23 cellular contexts compared by ENCODE assay signal in the genomic region with DNA sequence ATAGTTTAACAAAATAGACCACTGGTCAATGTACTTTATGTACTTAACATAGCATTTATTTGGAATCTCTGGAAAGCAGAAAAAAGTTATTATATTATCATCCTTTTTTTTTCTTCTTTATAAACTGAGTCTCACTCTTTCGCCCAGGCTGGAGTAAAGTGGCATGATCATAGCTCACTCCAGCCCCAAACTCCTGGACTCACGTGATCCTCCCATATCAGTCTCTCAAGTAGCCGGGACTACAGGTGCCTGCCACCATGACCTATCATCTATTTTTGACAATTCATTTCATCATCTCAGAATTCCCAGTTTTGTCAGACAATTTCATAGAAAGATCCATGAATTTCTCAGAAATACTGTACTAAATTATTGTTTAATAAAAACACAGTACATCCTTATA. TPM values are rescaled to one million over a fixed set of nuclear protein-coding genes. Genes with fewer than 3 reads are reported as not detected.
A peak's percentile ranks its signal among the peaks of the same experiment; 100 is the strongest.
DNase-seq lines count a peak whose midpoint lies in the region; ATAC-seq and TF ChIP-seq lines count a peak whose summit lies in the region.
"Had no signal": no experiment of that assay in that cellular context is flagged by ENCODE, and none has a peak within 500 bp of the region (broad histone marks: within the 10 kb centered on the region; RNA-seq: fewer than 3 reads in every experiment).

No MANE protein-coding gene starts in this region.

- H3K9me3 ChIP-seq in left ventricle myocardium inferior (replicated peaks) = no peaks in the 10 kb centered on the region
- H3K9me3 ChIP-seq in right cardiac atrium (ENCODE audit: control insufficient read depth, low read length) = no peaks in the 10 kb centered on the region
- H3K9me3 ChIP-seq: BE2C, BLaER1 had no signal

- no peak for ATAC-seq in right cardiac atrium
- no peak for ATAC-seq in activated naive CD4-positive, alpha-beta T cell treated with anti-CD3 and anti-CD28 coated beads, Interleukin-2, amount 50 U/mL, for 72 hours

- DNase-seq in left ventricle myocardium inferior (no peak), right cardiac atrium (no peak), chondrocyte (ENCODE audit: low spot score) (no peak)
- no peak for DNase-seq in activated naive CD4-positive, alpha-beta T cell treated with anti-CD3 and anti-CD28 coated beads, Interleukin-2, amount 50 U/mL, for 72 hours (ENCODE audit: low spot score in 2 of 2)
- DNase-seq: 8988T; ACHN; BE2C; C1 segment of cervical spinal cord; CD4-positive, alpha-beta memory T cell; CD4-positive, CD25-positive, alpha-beta regulatory T cell; CD8-positive, alpha-beta memory T cell; COR-L47; DMS 273 treated with DMSO at 0.1 percent for 48 hours; DMS153; DMS53; DMS79; DND-41; EL; GDM1 had no signal

- H2AFZ ChIP-seq in KMS-11 (ENCODE audit: low read depth) = no peak overlapping the region

- H4K20me1 ChIP-seq in KMS-11 (ENCODE audit: insufficient read depth) = no peaks in the 10 kb centered on the region

- H3K27me3 ChIP-seq in left ventricle myocardium inferior (ENCODE audit: low read depth) = no peaks in the 10 kb centered on the region
- H3K27me3 ChIP-seq in right cardiac atrium (ENCODE audit: control insufficient read depth, insufficient read depth) = no peaks in the 10 kb centered on the region
- H3K27me3 ChIP-seq in KMS-11 (ENCODE audit: insufficient read depth, low read depth) = no peaks in the 10 kb centered on the region
- H3K27me3 ChIP-seq: BE2C, BLaER1 had no signal

- H3K27ac ChIP-seq in left ventricle myocardium inferior (replicated peaks) = peak overlapping the region; percentile 33
- H3K27ac ChIP-seq in right cardiac atrium (ENCODE audit: low read length) = no peak overlapping the region
- no peak overlapping the region; the same call in 1 of the 2 replicates for H3K27ac ChIP-seq in KMS-11
- H3K27ac ChIP-seq: BLaER1 had no signal

- 79% methylated on average over 3 of the region's 3 CpGs for WGBS in right cardiac atrium

- H3K4me3 ChIP-seq in left ventricle myocardium inferior (no peak overlapping the region), right cardiac atrium (ENCODE audit: low read length) (no peak overlapping the region), KMS-11 (IDR thresholded peaks at IDR 0.05; ENCODE audit: insufficient read depth, low read depth, low read length) (no peak overlapping the region)
- H3K4me3 ChIP-seq: BLaER1, GM12878 had no signal

- peak overlapping the region; percentile 37; the same call in 1 of the 2 replicates for H3K4me2 ChIP-seq in KMS-11
- H3K4me2 ChIP-seq: BLaER1 had no signal

- H3K36me3 ChIP-seq in left ventricle myocardium inferior (peaks cover 11% of the 10 kb centered on the region), KMS-11 (ENCODE audit: insufficient read depth) (no peaks in the 10 kb centered on the region)

- H3K4me1 Mint-ChIP-seq in chondrocyte (ENCODE audit: low read depth) = peaks cover 7% of the 10 kb centered on the region
- H3K4me1 Mint-ChIP-seq: CD14-positive monocyte had no signal

- peaks cover 6% of the 10 kb centered on the region for H3K36me3 Mint-ChIP-seq in chondrocyte (ENCODE audit: low read depth)
- no peaks in the 10 kb centered on the region for H3K36me3 Mint-ChIP-seq in activated naive CD4-positive, alpha-beta T cell treated with anti-CD3 and anti-CD28 coated beads, Interleukin-2, amount 50 U/mL, for 72 hours

- no peak overlapping the region for H3K4me3 Mint-ChIP-seq in chondrocyte (ENCODE audit: unreplicated experiment)
- H3K4me3 Mint-ChIP-seq: CD14-positive monocyte; CD4-positive, alpha-beta memory T cell; CD4-positive, CD25-positive, alpha-beta regulatory T cell; CD8-positive, alpha-beta memory T cell had no signal

- intact Hi-C loops in left ventricle myocardium inferior (cut with micrococcal nuclease) (no loop called here), right cardiac atrium (cut with DNase I) (no loop called here)

- TF ChIP-seq CTCF in left ventricle myocardium inferior (IDR thresholded peaks at IDR 0.05; ENCODE audit: borderline replicate concordance) (no peak), KMS-11 (conservative IDR thresholded peaks at IDR 0.05; ENCODE audit: low read depth, low read length) (no peak), chondrocyte (IDR thresholded peaks at IDR 0.05) (no peak)

- no peak overlapping the region for H3K9ac ChIP-seq in KMS-11
- H3K9ac ChIP-seq: BLaER1 had no signal

- H3K4me1 ChIP-seq in left ventricle myocardium inferior (peaks cover 28% of the 10 kb centered on the region), right cardiac atrium (ENCODE audit: control insufficient read depth, insufficient read depth, low read length) (no peaks in the 10 kb centered on the region), KMS-11 (ENCODE audit: low read depth, poor library complexity, severe bottlenecking) (peaks cover 70% of the 10 kb centered on the region)
- H3K4me1 ChIP-seq: BE2C, BLaER1 had no signal

- peak overlapping the region; percentile 22 for H3K27ac Mint-ChIP-seq in chondrocyte (ENCODE audit: unreplicated experiment)
- H3K27ac Mint-ChIP-seq in activated naive CD4-positive, alpha-beta T cell treated with anti-CD3 and anti-CD28 coated beads, Interleukin-2, amount 50 U/mL, for 72 hours = no peak overlapping the region
- H3K27ac Mint-ChIP-seq: CD14-positive monocyte; CD4-positive, alpha-beta memory T cell; CD4-positive, CD25-positive, alpha-beta regulatory T cell; CD8-positive, alpha-beta memory T cell had no signal

- H3K27me3 Mint-ChIP-seq in chondrocyte (ENCODE audit: low read depth) = no peaks in the 10 kb centered on the region
- H3K27me3 Mint-ChIP-seq: CD4-positive, alpha-beta memory T cell; CD4-positive, CD25-positive, alpha-beta regulatory T cell; CD8-positive, alpha-beta memory T cell had no signal

- H3K79me2 ChIP-seq in KMS-11 (ENCODE audit: insufficient read depth, low read depth) = peaks cover 82% of the 10 kb centered on the region

- H3K9me3 Mint-ChIP-seq in chondrocyte (ENCODE audit: low read depth) = no peaks in the 10 kb centered on the region
- no peaks in the 10 kb centered on the region for H3K9me3 Mint-ChIP-seq in activated naive CD4-positive, alpha-beta T cell treated with anti-CD3 and anti-CD28 coated beads, Interleukin-2, amount 50 U/mL, for 72 hours
- H3K9me3 Mint-ChIP-seq: CD14-positive monocyte; CD4-positive, alpha-beta memory T cell; CD4-positive, CD25-positive, alpha-beta regulatory T cell; CD8-positive, alpha-beta memory T cell had no signal

RNA-seq across cellular contexts. Expression of a gene that starts 12.7 kb away (rescaled TPM):
- total RNA-seq in left ventricle myocardium inferior (25.9 TPM), right cardiac atrium (10 to 100 TPM; 17.1 to 27.6 (median 22.6) TPM), chondrocyte (11.3 to 14.6 TPM (median 13.8 TPM) in 3 replicates)
- 17.4 TPM for polyA plus RNA-seq in right cardiac atrium
- total RNA-seq in activated naive CD4-positive, alpha-beta T cell treated with anti-CD3 and anti-CD28 coated beads, Interleukin-2, amount 50 U/mL, for 72 hours = 10 to 100 TPM; 11.1 to 13.5 TPM
